Comparison of ENCODE assay signal across 1 cellular context in the genomic region with DNA sequence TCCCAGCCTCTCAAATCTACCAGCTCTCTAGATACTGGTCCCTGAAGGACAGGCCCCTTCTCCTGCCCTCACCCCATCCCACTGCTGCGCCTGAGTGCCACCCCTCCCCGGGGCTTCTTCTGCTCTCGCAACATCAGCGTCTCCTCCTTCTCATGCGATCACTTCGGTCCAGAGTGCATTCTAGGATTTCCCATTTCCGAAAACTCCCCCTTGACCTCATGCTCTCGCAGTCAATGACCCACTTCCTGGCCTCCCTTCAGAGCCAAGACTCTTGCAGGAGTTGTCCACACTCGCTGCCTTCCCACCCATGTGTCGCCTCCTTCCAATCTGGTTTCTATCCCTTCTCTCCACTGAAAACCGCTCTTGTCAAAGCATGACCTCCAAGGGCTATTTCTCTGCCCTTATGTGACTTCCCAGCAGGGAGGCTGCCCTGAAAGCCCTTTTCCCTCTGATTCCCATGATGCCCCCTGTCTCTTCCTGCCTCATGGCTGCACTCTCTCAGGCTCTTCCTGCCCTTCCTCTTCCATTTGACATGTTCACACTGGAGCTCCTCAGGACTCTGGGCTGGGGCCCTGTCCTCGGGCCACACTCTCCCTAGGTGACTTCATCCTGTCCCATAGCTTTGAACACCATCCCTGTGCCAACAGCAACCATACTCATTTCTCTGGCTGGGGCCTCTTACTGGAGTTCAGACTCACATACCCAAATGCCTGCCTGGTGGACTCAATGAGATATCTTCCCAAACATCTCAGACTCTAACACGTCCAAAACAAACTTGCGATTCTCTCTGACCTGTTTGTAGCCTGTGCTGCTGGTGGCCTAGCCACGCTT.
TF ChIP-seq lines count a peak whose summit lies in the region.

No MANE protein-coding gene starts in this region.

TF ChIP-seq in K562, 482 proteins besides CTCF, POLR2A, EP300 and RAD21:
- no peak for TF ChIP-seq DIDO1 (tag; IDR thresholded peaks at IDR 0.05; ENCODE audit: low read depth)
- TF ChIP-seq CSDE1 (IDR thresholded peaks at IDR 0.05), result no peak
- TF ChIP-seq TCF7L2 (IDR thresholded peaks at IDR 0.05; ENCODE audit: low read depth, low read length), result no peak
- no peak for TF ChIP-seq ZNF146 (CRISPR knock-in tag; IDR thresholded peaks at IDR 0.05; ENCODE audit: unreplicated experiment)
- TF ChIP-seq SIN3A (IDR thresholded peaks at IDR 0.05; ENCODE audit: borderline replicate concordance in 2 of 2, control insufficient read depth in 1 of 2, low read depth in 2 of 2, low read length in 2 of 2), result no peak
- TF ChIP-seq ZNF408 (CRISPR knock-in tag; IDR thresholded peaks at IDR 0.05; ENCODE audit: low read depth), result no peak
- TF ChIP-seq SP2 (IDR thresholded peaks at IDR 0.05; ENCODE audit: extremely low read depth, low read depth, low read length, poor library complexity, severe bottlenecking), result no peak
- TF ChIP-seq CEBPG (CRISPR knock-in tag; IDR thresholded peaks at IDR 0.05), result no peak
- TF ChIP-seq CEBPG (tag; conservative IDR thresholded peaks at IDR 0.05 in 1 of 2, IDR thresholded peaks at IDR 0.05 in 1 of 2), result no peak
- TF ChIP-seq NFXL1 (CRISPR knock-in tag; IDR thresholded peaks at IDR 0.05), result no peak
- TF ChIP-seq MAFF (IDR thresholded peaks at IDR 0.05; ENCODE audit: low read length), result no peak
- TF ChIP-seq HEY1 (CRISPR knock-in tag; IDR thresholded peaks at IDR 0.05; ENCODE audit: borderline replicate concordance), result no peak
- no peak for TF ChIP-seq RCOR1 (IDR thresholded peaks at IDR 0.05; ENCODE audit: borderline replicate concordance in 1 of 2, low read depth in 2 of 2, low read length in 2 of 2)
- TF ChIP-seq ZNF3 (CRISPR knock-in tag; IDR thresholded peaks at IDR 0.05), result no peak
- TF ChIP-seq DPF2 (IDR thresholded peaks at IDR 0.05), result no peak
